1 cellular context compared by ENCODE assay signal in genomic region chr14:67666733-67667132, GRCh38.
TF ChIP-seq lines count a peak whose summit lies in the region.

No MANE protein-coding gene starts in this region.

TF ChIP-seq in HepG2, 621 proteins besides CTCF, POLR2A, EP300 and RAD21:
- TF ChIP-seq FOXK1 (CRISPR knock-in tag; IDR thresholded peaks at IDR 0.05; ENCODE audit: borderline replicate concordance, low read depth): no peak
- TF ChIP-seq GATAD2A (CRISPR knock-in tag; IDR thresholded peaks at IDR 0.05): no peak
- TF ChIP-seq KDM3A (CRISPR knock-in tag; IDR thresholded peaks at IDR 0.05; ENCODE audit: low read depth): no peak
- no peak for TF ChIP-seq PAXIP1 (CRISPR knock-in tag; conservative IDR thresholded peaks at IDR 0.05)
- no peak for TF ChIP-seq ZSCAN12 (CRISPR knock-in tag; IDR thresholded peaks at IDR 0.05)
- no peak for TF ChIP-seq NFATC3 (CRISPR knock-in tag; IDR thresholded peaks at IDR 0.05)
- no peak for TF ChIP-seq NR3C1 (CRISPR knock-in tag; IDR thresholded peaks at IDR 0.05)
- TF ChIP-seq ATF5 (CRISPR knock-in tag; IDR thresholded peaks at IDR 0.05; ENCODE audit: low read depth): no peak
- no peak for TF ChIP-seq CSRNP2 (CRISPR knock-in tag; conservative IDR thresholded peaks at IDR 0.05; ENCODE audit: low read depth)
- no peak for TF ChIP-seq SATB2 (CRISPR knock-in tag; IDR thresholded peaks at IDR 0.05)
- no peak for TF ChIP-seq GPN1 (CRISPR knock-in tag; IDR thresholded peaks at IDR 0.05; ENCODE audit: borderline replicate concordance)
- no peak for TF ChIP-seq HNF4G (IDR thresholded peaks at IDR 0.05; ENCODE audit: borderline replicate concordance, low read depth, low read length)
- TF ChIP-seq HNF4G (CRISPR knock-in tag; IDR thresholded peaks at IDR 0.05; ENCODE audit: borderline replicate concordance, low read depth): no peak
- no peak for TF ChIP-seq ZNF101 (CRISPR knock-in tag; IDR thresholded peaks at IDR 0.05; ENCODE audit: borderline replicate concordance, low read depth)
- TF ChIP-seq HOXA3 (CRISPR knock-in tag; IDR thresholded peaks at IDR 0.05): no peak
- no peak for TF ChIP-seq ATF3 (CRISPR knock-in tag; IDR thresholded peaks at IDR 0.05)
